11 cellular contexts compared by ENCODE assay signal in genomic region chr11:18203723-18204122, GRCh38. TPM values are rescaled to one million over a fixed set of nuclear protein-coding genes. Genes with fewer than 3 reads are reported as not detected.
DNase-seq lines count a peak whose midpoint lies in the region; ATAC-seq and TF ChIP-seq lines count a peak whose summit lies in the region.
"Had no signal": no experiment of that assay in that cellular context is flagged by ENCODE, and none has a peak within 500 bp of the region (broad histone marks: within the 10 kb centered on the region; RNA-seq: fewer than 3 reads in every experiment).

No MANE protein-coding gene starts in this region.

- intact Hi-C loops in A673 (cut with micrococcal nuclease; ENCODE audit: unreplicated experiment): loop anchor here (5.0 kb wide), 2 partner anchors 86 to 211 kb away; no protein-coding TSS in a partner anchor
- intact Hi-C loops in thyroid gland (cut with DNase I): no loop called here

- H3K4me1 ChIP-seq in A673 (ENCODE audit: insufficient read depth, low read length, poor library complexity, severe bottlenecking) (no peaks in the 10 kb centered on the region), thyroid gland (no peaks in the 10 kb centered on the region)

- POLR2A ChIA-PET in A673 (lab: Charles Lee; ENCODE audit: low non-redundant PET): no interaction called here

- BruUV-seq in A673 (replicated peaks; lab: Mats Ljungman, UMichigan): no TSS peak

- CTCF ChIA-PET in A673 (lab: Charles Lee): interaction anchor here (0.5 to 1.6 kb wide), 7 partner anchors 33 to 473 kb away, joined by 3 to 17 read pairs (median 3); partner anchors contain the start of gene SAAL1

- H3K9me3 ChIP-seq in A673 (ENCODE audit: low read depth, low read length, poor library complexity, severe bottlenecking): no peaks in the 10 kb centered on the region
- H3K9me3 ChIP-seq in thyroid gland: no peaks in the 10 kb centered on the region
- H3K9me3 ChIP-seq: mucosa of descending colon had no signal

- DNase-seq in A673 (ENCODE audit: low spot score) (peak; percentile 58), NCI-H82 (lab: John Stamatoyannopoulos, UW) (peak; percentile 45), fibroblast of peridontal ligament (ENCODE audit: extremely low read depth) (peak; percentile 3), thyroid gland (no peak), nucleus accumbens (lab: John Stamatoyannopoulos, UW) (no peak)
- DNase-seq: mucosa of descending colon had no signal

- ATAC-seq in GM19351 (IDR thresholded peaks at IDR 0.05; ENCODE audit: unreplicated experiment): peak; percentile 79
- ATAC-seq in GM18505 (IDR thresholded peaks at IDR 0.05; ENCODE audit: unreplicated experiment): no peak
- ATAC-seq in HG03571 (IDR thresholded peaks at IDR 0.05; ENCODE audit: unreplicated experiment): no peak
- ATAC-seq: mucosa of descending colon had no signal

- TF ChIP-seq POLR2A in thyroid gland (IDR thresholded peaks at IDR 0.05): no peak
- TF ChIP-seq POLR2A in GM18505 (IDR thresholded peaks at IDR 0.05; ENCODE audit: borderline replicate concordance, extremely low read depth, insufficient read depth, insufficient read length): no peak

- no peaks in the 10 kb centered on the region for H3K27me3 ChIP-seq in A673 (replicated peaks; ENCODE audit: insufficient read depth, low read depth, low read length, poor library complexity)
- no peaks in the 10 kb centered on the region for H3K27me3 ChIP-seq in thyroid gland

- H3K36me3 ChIP-seq in A673 (ENCODE audit: insufficient read depth, low read length, poor library complexity, severe bottlenecking) (no peaks in the 10 kb centered on the region), thyroid gland (no peaks in the 10 kb centered on the region)

- H3K4me3 ChIP-seq in A673 (ENCODE audit: low read depth, low read length, poor library complexity, severe bottlenecking): no peak overlapping the region
- no peak overlapping the region for H3K4me3 ChIP-seq in thyroid gland (replicated peaks in 1 of 3)
- H3K4me3 ChIP-seq: mucosa of descending colon had no signal

- peak; percentile 64 for TF ChIP-seq CTCF in A673 (conservative IDR thresholded peaks at IDR 0.05; ENCODE audit: low read depth, low read length)
- TF ChIP-seq CTCF in thyroid gland (IDR thresholded peaks at IDR 0.05): no peak

- 8 to 13% methylated on average over 6 of the region's 6 CpGs for WGBS in thyroid gland, 2 donors

- H3K27ac ChIP-seq in A673 (ENCODE audit: low read depth, low read length, poor library complexity, severe bottlenecking) (no peak overlapping the region), thyroid gland (no peak overlapping the region)
- H3K27ac ChIP-seq: VCaP had no signal

RNA-seq across cellular contexts. Expression of gene MRGPRX4, which starts 31.1 kb away (rescaled TPM):
- total RNA-seq in A673 (2021): not detected in 2 replicates
- total RNA-seq in thyroid gland: not detected
- total RNA-seq: mucosa of descending colon, subcutaneous adipose tissue had no signal

RNA-seq across cellular contexts. Expression of gene SAA4, which starts 32.9 kb away (rescaled TPM):
- total RNA-seq in A673 (2021): not detected in 2 replicates
- not detected for total RNA-seq in thyroid gland
- total RNA-seq: mucosa of descending colon had no signal

RNA-seq across cellular contexts. Expression of gene SAA2, which starts 44.7 kb away (rescaled TPM):
- 1.2 TPM in 1 of 2 replicates, not detected in the other for total RNA-seq in A673 (2021)
- total RNA-seq in thyroid gland: 1 to 10 TPM in 1 of 4 donors, not detected in 3; 6.6 TPM

Comparison
In these comparisons a context has a peak if more than half of its experiments do, and no peak if none do; other contexts are left out.
1. DNase-seq: peak in A673 (single experiment), NCI-H82 (single experiment) and fibroblast of peridontal ligament (single experiment); none in thyroid gland (0 of 2) and nucleus accumbens (0 of 56).